ENCODE assay signal across 9 cellular contexts in genomic region chr1:160579216-160579701, GRCh38. TPM values are rescaled to one million over a fixed set of nuclear protein-coding genes. Genes with fewer than 3 reads are reported as not detected.
DNase-seq lines count a peak whose midpoint lies in the region; ATAC-seq and TF ChIP-seq lines count a peak whose summit lies in the region.
"Had no signal": no experiment of that assay in that cellular context is flagged by ENCODE, and none has a peak within 500 bp of the region (broad histone marks: within the 10 kb centered on the region; RNA-seq: fewer than 3 reads in every experiment).

CD84 (minus strand) TSS chr1:160579496; CDS start chr1:160579437, 59 bp downstream.

- CTCF ChIA-PET in HEK293T (lab: Yijun Ruan, JAX) = no interaction called here

- intact Hi-C loops in activated T-helper 2 cell treated with anti-CD3 and anti-CD28 coated beads, Interferon-gamma antibody, Interleukin-2, Interleukin-4, amounts not matched to agents 10 μg/mL and 5 μg/mL and 100 μg/mL, durations not matched to agents 14 hours and 24 hours and 36 hours (cut with micrococcal nuclease) = loop anchor here (5.0 kb wide), 2 partner anchors 63 to 93 kb away; no protein-coding TSS in a partner anchor
- intact Hi-C loops in natural killer cell (cut with micrococcal nuclease) (loop anchor here (5.0 kb wide), 1 partner anchor 37 kb away; no protein-coding TSS in a partner anchor), aorta (cut with DNase I) (no loop called here)

- 63 to 65% methylated on average over 3 of the region's 3 CpGs for WGBS in aorta, 2 donors

- peaks cover 14% of the 10 kb centered on the region for H3K9me3 Mint-ChIP-seq in activated T-helper 2 cell treated with anti-CD3 and anti-CD28 coated beads, Interferon-gamma antibody, Interleukin-2, Interleukin-4, amounts not matched to agents 10 μg/mL and 5 μg/mL and 100 μg/mL, durations not matched to agents 14 hours and 24 hours and 36 hours
- H3K9me3 Mint-ChIP-seq in natural killer cell = no peaks in the 10 kb centered on the region

- peaks cover 1% of the 10 kb centered on the region for H3K9me3 ChIP-seq in aorta (ENCODE audit: control insufficient read depth, low read length)

- H3K36me3 Mint-ChIP-seq in activated T-helper 2 cell treated with anti-CD3 and anti-CD28 coated beads, Interferon-gamma antibody, Interleukin-2, Interleukin-4, amounts not matched to agents 10 μg/mL and 5 μg/mL and 100 μg/mL, durations not matched to agents 14 hours and 24 hours and 36 hours (ENCODE audit: low read depth) = peaks cover 15% of the 10 kb centered on the region
- no peaks in the 10 kb centered on the region for H3K36me3 Mint-ChIP-seq in natural killer cell

- H3K4me1 ChIP-seq in aorta (ENCODE audit: control insufficient read depth in 1 of 2, insufficient read depth in 2 of 2, low read length in 2 of 2) = no peaks in the 10 kb centered on the region

- H3K27me3 ChIP-seq in aorta (ENCODE audit: control insufficient read depth in 1 of 2, insufficient read depth in 2 of 2, low read length in 1 of 2) = no peaks in the 10 kb centered on the region

- no peak within 1 kb of the TSS for H3K27ac ChIP-seq in aorta (ENCODE audit: low read depth in 1 of 2, low read length in 2 of 2)

- peak; percentile 45 for DNase-seq in GDM1 (lab: John Stamatoyannopoulos, UW)
- peak; percentile 46 for DNase-seq in KG1 (lab: John Stamatoyannopoulos, UW)
- no peak for DNase-seq in activated T-helper 2 cell treated with anti-CD3 and anti-CD28 coated beads, Interferon-gamma antibody, Interleukin-2, Interleukin-4, amounts not matched to agents 10 μg/mL and 5 μg/mL and 100 μg/mL, durations not matched to agents 14 hours and 24 hours and 36 hours (ENCODE audit: low spot score)
- no peak for DNase-seq in natural killer cell
- no peak for DNase-seq in NCI-H2107 treated with DMSO at 0.1 percent for 48 hours (lab: John Stamatoyannopoulos, UW; ENCODE audit: unreplicated experiment)
- no peak for DNase-seq in HEK293T (ENCODE audit: extremely low spot score)
- DNase-seq in aorta = no peak
- DNase-seq in COLO668 (lab: John Stamatoyannopoulos, UW; ENCODE audit: unreplicated experiment) = no peak
- DNase-seq: NCI-H1105 treated with DMSO at 0.1 percent for 48 hours had no signal

- POLR2A ChIA-PET in HEK293T (lab: Yijun Ruan, JAX) = no interaction called here

- no peak for TF ChIP-seq CTCF in natural killer cell (IDR thresholded peaks at IDR 0.05)

- H3K4me3 ChIP-seq in aorta (ENCODE audit: low read length in 2 of 2) = no peak within 1 kb of the TSS

- peak within 1 kb of the TSS; percentile 92 for H3K27ac Mint-ChIP-seq in activated T-helper 2 cell treated with anti-CD3 and anti-CD28 coated beads, Interferon-gamma antibody, Interleukin-2, Interleukin-4, amounts not matched to agents 10 μg/mL and 5 μg/mL and 100 μg/mL, durations not matched to agents 14 hours and 24 hours and 36 hours
- peak within 1 kb of the TSS; percentile 81 to 87 for H3K27ac Mint-ChIP-seq in natural killer cell

- H3K27me3 Mint-ChIP-seq in activated T-helper 2 cell treated with anti-CD3 and anti-CD28 coated beads, Interferon-gamma antibody, Interleukin-2, Interleukin-4, amounts not matched to agents 10 μg/mL and 5 μg/mL and 100 μg/mL, durations not matched to agents 14 hours and 24 hours and 36 hours (ENCODE audit: low read depth) = no peaks in the 10 kb centered on the region
- H3K27me3 Mint-ChIP-seq in natural killer cell (ENCODE audit: low read depth in 2 of 2) = no peaks in the 10 kb centered on the region

- H3K4me1 Mint-ChIP-seq in activated T-helper 2 cell treated with anti-CD3 and anti-CD28 coated beads, Interferon-gamma antibody, Interleukin-2, Interleukin-4, amounts not matched to agents 10 μg/mL and 5 μg/mL and 100 μg/mL, durations not matched to agents 14 hours and 24 hours and 36 hours (ENCODE audit: low read depth) = peaks cover 71% of the 10 kb centered on the region
- peaks cover 52 to 57% of the 10 kb centered on the region in 2 donors for H3K4me1 Mint-ChIP-seq in natural killer cell

- no peaks in the 10 kb centered on the region for H3K36me3 ChIP-seq in aorta (ENCODE audit: control insufficient read depth in 1 of 2, insufficient read depth in 2 of 2, low read length in 1 of 2)

- peak within 1 kb of the TSS; percentile 85 for H3K4me3 Mint-ChIP-seq in activated T-helper 2 cell treated with anti-CD3 and anti-CD28 coated beads, Interferon-gamma antibody, Interleukin-2, Interleukin-4, amounts not matched to agents 10 μg/mL and 5 μg/mL and 100 μg/mL, durations not matched to agents 14 hours and 24 hours and 36 hours (ENCODE audit: low read depth)
- H3K4me3 Mint-ChIP-seq in natural killer cell = peak within 1 kb of the TSS; percentile 79

- ATAC-seq in natural killer cell = peak; percentile 51 to 68 (median 67)
- ATAC-seq in aorta (ENCODE audit: low FRiP score) = no peak

TF ChIP-seq in HEK293T, 16 proteins besides CTCF, POLR2A, EP300 and RAD21:
- TF ChIP-seq ARNT (IDR thresholded peaks at IDR 0.05) (no peak), BHLHE40 (IDR thresholded peaks at IDR 0.05; ENCODE audit: borderline replicate concordance) (no peak), PKNOX1 (IDR thresholded peaks at IDR 0.05) (no peak), CTBP1 (IDR thresholded peaks at IDR 0.05; ENCODE audit: borderline replicate concordance) (no peak), ZNF384 (IDR thresholded peaks at IDR 0.05) (no peak), HDGF (IDR thresholded peaks at IDR 0.05; ENCODE audit: borderline replicate concordance) (no peak), NFRKB (IDR thresholded peaks at IDR 0.05) (no peak), ELF4 (IDR thresholded peaks at IDR 0.05) (no peak), FOXK2 (IDR thresholded peaks at IDR 0.05) (no peak), TARDBP (IDR thresholded peaks at IDR 0.05) (no peak), SP1 (IDR thresholded peaks at IDR 0.05) (no peak), FOXA1 (IDR thresholded peaks at IDR 0.05) (no peak)

RNA-seq across cellular contexts. Expression of gene CD84, which starts in this region (rescaled TPM):
- total RNA-seq in activated T-helper 2 cell treated with anti-CD3 and anti-CD28 coated beads, Interferon-gamma antibody, Interleukin-2, Interleukin-4, amounts not matched to agents 10 μg/mL and 5 μg/mL and 100 μg/mL, durations not matched to agents 14 hours and 24 hours and 36 hours = 14.1 and 14.9 TPM in 2 replicates
- total RNA-seq in natural killer cell (10 to 100 TPM; 11.1 to 56.7 (median 12.9) TPM), aorta (10 to 100 TPM; 10.8 to 22.9 TPM)
- polyA plus RNA-seq in aorta = 1 to 10 TPM in 1 of 2 donors, under 1 TPM in 1; 0.41 to 4.1 TPM

Comparison
In these comparisons a context has a peak if more than half of its experiments do, and no peak if none do; other contexts are left out.
1. DNase-seq: peak in GDM1 (single experiment) and KG1 (single experiment); none in activated T-helper 2 cell treated with anti-CD3 and anti-CD28 coated beads, Interferon-gamma antibody, Interleukin-2, Interleukin-4, amounts not matched to agents 10 μg/mL and 5 μg/mL and 100 μg/mL, durations not matched to agents 14 hours and 24 hours and 36 hours (single experiment), natural killer cell (single experiment), NCI-H2107 treated with DMSO at 0.1 percent for 48 hours (single experiment), HEK293T (single experiment), aorta (0 of 2) and COLO668 (single experiment).
2. intact Hi-C loops: an anchor here in activated T-helper 2 cell treated with anti-CD3 and anti-CD28 coated beads, Interferon-gamma antibody, Interleukin-2, Interleukin-4, amounts not matched to agents 10 μg/mL and 5 μg/mL and 100 μg/mL, durations not matched to agents 14 hours and 24 hours and 36 hours (5.0 kb wide) and natural killer cell (5.0 kb wide); none called in aorta.